In the genomic region with DNA sequence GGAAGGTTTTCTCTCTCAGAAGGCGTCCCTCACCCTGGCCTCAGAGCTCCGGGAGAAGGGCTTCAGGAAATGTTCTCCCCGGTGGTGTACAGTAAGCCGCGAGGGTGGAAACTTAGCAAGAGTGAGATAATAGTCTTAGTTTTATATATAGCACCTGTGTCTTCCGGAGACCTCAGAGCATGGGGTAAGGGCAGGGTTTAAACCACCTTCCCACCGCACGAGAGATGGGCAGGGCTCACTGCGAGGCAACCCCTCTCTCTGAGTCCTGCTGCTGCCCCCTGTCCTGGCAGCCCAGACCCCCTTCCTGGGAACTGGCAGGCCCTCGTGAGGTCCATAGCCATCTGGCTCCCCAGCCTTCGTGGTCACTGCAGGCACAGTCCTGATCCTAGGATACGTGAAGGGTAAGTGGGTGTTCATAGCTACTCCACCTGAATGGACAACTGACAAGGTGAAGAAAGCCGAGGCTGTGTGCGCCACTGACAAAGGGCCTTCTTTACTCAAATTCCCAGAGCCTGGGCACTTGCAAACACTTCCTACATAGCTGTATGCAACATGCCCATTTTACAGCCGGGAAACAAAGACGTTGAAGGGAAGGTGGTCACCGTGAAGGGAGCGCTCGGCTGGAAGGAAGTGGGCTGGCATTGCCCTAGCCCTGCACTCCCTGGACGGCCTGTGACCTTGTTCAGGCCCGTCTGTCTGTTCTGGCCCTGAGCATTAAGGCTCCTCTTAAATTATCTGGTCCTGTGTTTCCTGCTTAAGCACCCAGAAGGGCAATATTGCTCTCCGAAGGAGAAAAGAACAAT, we compare ENCODE assay signal across 9 cellular contexts. TPM values are rescaled to one million over a fixed set of nuclear protein-coding genes. Genes with fewer than 3 reads are reported as not detected.
DNase-seq lines count a peak whose midpoint lies in the region; ATAC-seq, FAIRE-seq and TF ChIP-seq lines count a peak whose summit lies in the region.
"Had no signal": no experiment of that assay in that cellular context is flagged by ENCODE, and none has a peak within 500 bp of the region (broad histone marks: within the 10 kb centered on the region; RNA-seq: fewer than 3 reads in every experiment).

No MANE protein-coding gene starts in this region.

- no peak for TF ChIP-seq EP300 in HepG2 (IDR thresholded peaks at IDR 0.05; ENCODE audit: low read depth in 2 of 2, low read length in 2 of 2)
- TF ChIP-seq EP300 in HepG2 (CRISPR knock-in tag; IDR thresholded peaks at IDR 0.05; ENCODE audit: borderline replicate concordance) = no peak

- POLR2A ChIA-PET in HepG2 (lab: Yijun Ruan, JAX) = no interaction called here

- WGBS in right lobe of liver (ENCODE audit: insufficient coverage, low coverage, low lambda C conversion rate, missing lambda C conversion rate) = 49% methylated on average over 6 of the region's 22 CpGs
- WGBS in HepG2 (ENCODE audit: low lambda C conversion rate) = 43% methylated on average over 17 of the region's 22 CpGs

- TF ChIP-seq CTCF in right lobe of liver (IDR thresholded peaks at IDR 0.05) (no peak), HepG2 (CRISPR knock-in tag; IDR thresholded peaks at IDR 0.05) (no peak)

- no peak overlapping the region for H3K4me3 ChIP-seq in right lobe of liver
- no peak overlapping the region for H3K4me3 ChIP-seq in HepG2 (replicated peaks in 1 of 3; ENCODE audit: insufficient read depth in 1 of 3, low read depth in 2 of 3, low read length in 3 of 3)
- peak overlapping the region in 1 of 5 donors; percentile 13 for H3K4me3 ChIP-seq in subcutaneous abdominal adipose tissue (ENCODE audit: low read depth in 1 of 5, low read length in 5 of 5)
- H3K4me3 ChIP-seq: thoracic aorta had no signal

- ATAC-seq in right lobe of liver (peak in 3 of 4 donors; percentile 4 to 20 (median 8)), HepG2 (no peak; the same call in 2 of the 3 replicates), HG03342 (IDR thresholded peaks at IDR 0.05; ENCODE audit: unreplicated experiment) (peak; percentile 79), SK-N-SH treated with all-trans-retinoic acid at 6 μM for 48 hours (no peak)

- H3K4me1 ChIP-seq in right lobe of liver (peaks cover 0 to 3% (median 0%) of the 10 kb centered on the region in 4 donors), HepG2 (ENCODE audit: insufficient read depth, low read length) (no peaks in the 10 kb centered on the region), subcutaneous abdominal adipose tissue (ENCODE audit: control insufficient read depth in 5 of 5, insufficient read depth in 5 of 5, low read length in 5 of 5) (peaks cover 0 to 70% (median 37%) of the 10 kb centered on the region in 5 donors)

- H3K27ac ChIP-seq in right lobe of liver (no peak overlapping the region), HepG2 (ENCODE audit: extremely low read length, insufficient read depth, low read length) (no peak overlapping the region), subcutaneous abdominal adipose tissue (ENCODE audit: low read depth, low read length) (peak overlapping the region; percentile 27)
- H3K27ac ChIP-seq: thoracic aorta had no signal

- no peak for TF ChIP-seq POLR2A in right lobe of liver (IDR thresholded peaks at IDR 0.05)
- TF ChIP-seq POLR2A in HepG2 (IDR thresholded peaks at IDR 0.05; ENCODE audit: insufficient read depth in 1 of 2, low read depth in 2 of 2, low read length in 2 of 2) = no peak

- H3K27me3 ChIP-seq in right lobe of liver = no peaks in the 10 kb centered on the region
- H3K27me3 ChIP-seq in HepG2 (ENCODE audit: control insufficient read depth in 1 of 2, insufficient read depth in 2 of 2, low read length in 2 of 2) = peaks cover 4 to 16% of the 10 kb centered on the region in 2 experiments; a peak in 3 of 5 replicates
- no peaks in the 10 kb centered on the region for H3K27me3 ChIP-seq in subcutaneous abdominal adipose tissue (ENCODE audit: control insufficient read depth in 5 of 5, insufficient read depth in 4 of 5, low read length in 5 of 5)

- no peaks in the 10 kb centered on the region for H3K9me3 ChIP-seq in right lobe of liver
- no peaks in the 10 kb centered on the region for H3K9me3 ChIP-seq in HepG2 (ENCODE audit: low read length)
- no peaks in the 10 kb centered on the region for H3K9me3 ChIP-seq in subcutaneous abdominal adipose tissue (ENCODE audit: control insufficient read depth in 5 of 5, low read length in 5 of 5)
- H3K9me3 ChIP-seq: thoracic aorta had no signal

- H3K9ac ChIP-seq in HepG2 (ENCODE audit: insufficient read depth, low read depth, low read length) (no peak overlapping the region), subcutaneous abdominal adipose tissue (ENCODE audit: low read length in 5 of 5) (no peak overlapping the region)

- no peak overlapping the region for H2AFZ ChIP-seq in HepG2 (ENCODE audit: low read length)

- CTCF ChIA-PET in HepG2 (lab: Yijun Ruan, JAX; ENCODE audit: low intra/inter-chr PET ratio, low total read pairs) = no interaction called here

- H3K36me3 ChIP-seq in right lobe of liver (no peaks in the 10 kb centered on the region), HepG2 (replicated peaks in 1 of 2; ENCODE audit: control insufficient read depth in 1 of 2, insufficient read depth in 2 of 2, low read length in 2 of 2) (no peaks in the 10 kb centered on the region), subcutaneous abdominal adipose tissue (ENCODE audit: control insufficient read depth in 5 of 5, insufficient read depth in 5 of 5, low read length in 5 of 5) (peaks cover 0 to 4% (median 0%) of the 10 kb centered on the region in 5 donors)
- H3K36me3 ChIP-seq: thoracic aorta had no signal

- no peaks in the 10 kb centered on the region for H3K79me2 ChIP-seq in HepG2 (ENCODE audit: insufficient read depth, low read length)

- no peak for FAIRE-seq in HepG2 (lab: Jason Lieb, UNC)

- in situ Hi-C loops in HepG2 (cut with HindIII; ENCODE audit: extremely low pct_ligation_motif_present, low pct_unique_long_range_greater_than_20kb) = no loop called here

- H4K20me1 ChIP-seq in HepG2 (ENCODE audit: insufficient read depth, low read length) = no peaks in the 10 kb centered on the region

- intact Hi-C loops in right lobe of liver (cut with DNase I) (no loop called here), HepG2 (cut with micrococcal nuclease; ENCODE audit: unreplicated experiment) (no loop called here)

- BruUV-seq in HepG2 (replicated peaks; lab: Mats Ljungman, UMichigan) = no TSS peak

- TF ChIP-seq RAD21 in HepG2 (CRISPR knock-in tag; IDR thresholded peaks at IDR 0.05) = no peak

- H3K4me2 ChIP-seq in HepG2 (ENCODE audit: low read depth, low read length) = no peak overlapping the region

- DNase-seq in right lobe of liver (no peak), HepG2 (ENCODE audit: low spot score) (no peak), cortex of kidney (lab: John Stamatoyannopoulos, UW) (no peak), DMS114 treated with DMSO at 0.1 percent for 48 hours (lab: John Stamatoyannopoulos, UW; ENCODE audit: unreplicated experiment) (no peak)
- peak; percentile 37 for DNase-seq in activated naive CD4-positive, alpha-beta T cell treated with anti-CD3 and anti-CD28 coated beads, Interleukin-2, amount 50 U/mL, for 16 hours

TF ChIP-seq in HepG2, 621 proteins besides CTCF, POLR2A, EP300 and RAD21 (continues in another document):
- TF ChIP-seq ZNF644 (CRISPR knock-in tag; IDR thresholded peaks at IDR 0.05; ENCODE audit: low read depth) = no peak

TF ChIP-seq in SK-N-SH treated with all-trans-retinoic acid at 6 μM for 48 hours, 23 proteins besides CTCF, POLR2A, EP300 and RAD21:
- no peak for TF ChIP-seq OSR1 (CRISPR knock-in tag; IDR thresholded peaks at IDR 0.05)
- no peak for TF ChIP-seq CREB5 (CRISPR knock-in tag; IDR thresholded peaks at IDR 0.05; ENCODE audit: low read depth)

RNA-seq across cellular contexts. Expression of gene ITPKB, which starts 26.9 kb away (rescaled TPM):
- total RNA-seq in right lobe of liver (1 to 10 TPM; 2.1 to 4.1 (median 3.4) TPM), HepG2 (2016; rRNA removed; fragmentation: Illumina TruSeq; extraction: Trizol) (not detected in 2 replicates)
- not detected in 2 replicates for total RNA-seq in HepG2 (2016; cell fraction: cytosol; rRNA removed; fragmentation: Illumina TruSeq; extraction: Trizol; ENCODE audit: low read depth)
- total RNA-seq in HepG2 (2016; cell fraction: insoluble cytoplasmic fraction; rRNA removed; fragmentation: Illumina TruSeq; extraction: Trizol) = not detected in 2 replicates
- not detected in 2 replicates for total RNA-seq in HepG2 (2016; cell fraction: membrane; rRNA removed; fragmentation: Illumina TruSeq; extraction: Trizol)
- not detected in 2 replicates for total RNA-seq in HepG2 (2016; cell fraction: nucleus; rRNA removed; fragmentation: Illumina TruSeq; extraction: Trizol)
- polyA plus RNA-seq in HepG2 (2011; rRNA removed) = not detected in 2 replicates
- polyA plus RNA-seq in HepG2 (2011; cell fraction: cytosol; rRNA removed) = not detected in 2 replicates
- not detected in 2 replicates for polyA plus RNA-seq in HepG2 (2011; cell fraction: nucleus; rRNA removed)
- polyA plus RNA-seq in HepG2 (2012) = not detected in 2 replicates
- polyA plus RNA-seq in HepG2 (2016; cell fraction: cytosol; fragmentation: Illumina TruSeq; extraction: Trizol; ENCODE audit: low read depth) = not detected in 2 replicates
- not detected in 2 replicates for polyA plus RNA-seq in HepG2 (2016; cell fraction: insoluble cytoplasmic fraction; fragmentation: Illumina TruSeq; extraction: Trizol; ENCODE audit: low read depth)
- polyA plus RNA-seq in HepG2 (2016; cell fraction: membrane; fragmentation: Illumina TruSeq; extraction: Trizol; ENCODE audit: low read depth) = not detected in 2 replicates
- not detected in 2 replicates for polyA plus RNA-seq in HepG2 (2016; cell fraction: nucleus; fragmentation: Illumina TruSeq; extraction: Trizol; ENCODE audit: insufficient read depth, low read depth)
- 0.84 TPM in 1 of 2 replicates, not detected in the other for polyA minus RNA-seq in HepG2 (2011; rRNA and poly(A)+ RNA removed; ENCODE audit: low replicate concordance)
- polyA minus RNA-seq in HepG2 (2011; cell fraction: cytosol; rRNA and poly(A)+ RNA removed) = not detected in 2 replicates
- polyA minus RNA-seq in HepG2 (2011; cell fraction: nucleus; rRNA and poly(A)+ RNA removed) = not detected in 2 replicates

Comparison
In these comparisons a context has a peak if more than half of its experiments do, and no peak if none do; other contexts are left out.
1. ATAC-seq: peak in right lobe of liver (3 of 4) and HG03342 (single experiment); none in HepG2 (single experiment) and SK-N-SH treated with all-trans-retinoic acid at 6 μM for 48 hours (single experiment).